In the genomic region with DNA sequence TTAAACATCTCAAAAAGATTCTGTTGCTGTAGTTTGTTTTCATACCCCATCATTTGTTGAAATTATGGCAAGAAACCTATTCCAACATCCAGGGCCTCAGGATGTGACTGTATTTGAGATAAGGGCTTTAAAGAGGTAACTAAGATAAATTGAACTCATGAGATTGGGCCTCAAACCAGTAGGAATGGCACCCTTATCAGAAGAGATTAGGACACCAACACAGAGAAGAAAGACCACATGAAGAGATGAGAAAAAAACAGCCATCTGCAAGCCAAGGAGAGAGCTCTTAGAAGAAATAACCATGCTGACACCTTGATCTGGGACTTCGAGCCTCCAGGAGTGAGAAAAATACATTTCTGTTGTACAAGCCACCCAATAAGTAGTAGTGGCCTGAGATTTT, we compare ENCODE assay signal across 22 cellular contexts.
"Had no signal": no experiment of that assay in that cellular context is flagged by ENCODE, and none has a peak within 500 bp of the region (broad histone marks: within the 10 kb centered on the region; RNA-seq: fewer than 3 reads in every experiment).

No MANE protein-coding gene starts in this region.

- H3K4me2 ChIP-seq: neural progenitor cell, smooth muscle cell had no signal

- H3K4me1 ChIP-seq: left ventricle myocardium inferior, neural progenitor cell, right atrium auricular region, right lobe of liver, tibial nerve, uterus had no signal

- H3K36me3 ChIP-seq: left ventricle myocardium inferior, neural progenitor cell, neutrophil, ovary, right atrium auricular region, right lobe of liver, tibial nerve, uterus had no signal

- H3K4me3 ChIP-seq: left ventricle myocardium inferior, lung, mucosa of descending colon, neural progenitor cell, ovary, right atrium auricular region, right lobe of liver, smooth muscle cell, tibial nerve, uterus had no signal

- H3K27ac ChIP-seq: left ventricle myocardium inferior, neural progenitor cell, neutrophil, ovary, right atrium auricular region, right lobe of liver, tibial nerve, uterus had no signal

- DNase-seq: islet precursor cell; left ventricle myocardium inferior; midbrain; mucosa of descending colon; naive thymus-derived CD4-positive, alpha-beta T cell; occipital lobe; ovary; right lobe of liver; stimulated activated CD4-positive, alpha-beta T cell treated with anti-CD3 and anti-CD28 coated beads, Interleukin-1b, Interleukin-23, amount 100 ng/mL, for 48 hours; stimulated activated CD4-positive, alpha-beta T cell treated with anti-CD3 and anti-CD28 coated beads, Interleukin-2, amount 100 ng/mL, for 48 hours; stimulated activated CD4-positive, alpha-beta T cell treated with anti-CD3 and anti-CD28 coated beads, Interleukin-4, amount 100 ng/mL, for 4 hours; stimulated activated CD8-positive, alpha-beta memory T cell treated with anti-CD3 and anti-CD28 coated beads, Interleukin-4, amount 100 ng/mL, for 48 hours; stimulated activated naive CD4-positive, alpha-beta T cell treated with Interleukin-2 at 50 U/mL for 16 hours; stimulated activated naive CD8-positive, alpha-beta T cell treated with anti-CD3 and anti-CD28 coated beads, Interleukin-15, amount 100 ng/mL, for 72 hours; substantia nigra; uterus had no signal

- H3K27me3 ChIP-seq: neural progenitor cell, neutrophil, ovary, right atrium auricular region, right lobe of liver, tibial nerve, uterus had no signal

- H3K9ac ChIP-seq: neural progenitor cell had no signal
